Comparison of ENCODE assay signal across 18 cellular contexts in the genomic region with DNA sequence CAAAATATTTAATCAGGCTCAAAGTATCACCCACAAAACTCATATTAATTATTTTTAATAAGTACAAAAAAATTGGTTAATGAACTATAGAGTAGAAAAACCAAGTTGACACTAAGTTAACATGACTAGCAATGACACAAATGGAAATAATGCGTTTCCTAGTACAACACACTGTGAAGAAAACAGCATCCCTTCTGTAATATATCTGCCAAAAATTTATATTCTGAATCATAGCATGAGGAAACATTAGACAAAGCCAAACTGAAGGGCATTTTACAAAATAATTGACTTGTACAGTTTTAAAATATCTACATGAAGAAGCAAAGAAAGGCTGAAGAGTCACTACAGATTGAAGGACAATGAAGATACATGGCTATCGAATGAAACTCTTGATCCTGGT.
DNase-seq lines count a peak whose midpoint lies in the region; ATAC-seq and TF ChIP-seq lines count a peak whose summit lies in the region.
"Had no signal": no experiment of that assay in that cellular context is flagged by ENCODE, and none has a peak within 500 bp of the region (broad histone marks: within the 10 kb centered on the region; RNA-seq: fewer than 3 reads in every experiment).

No MANE protein-coding gene starts in this region.

- H3K4me2 ChIP-seq in GM23248 (ENCODE audit: unreplicated experiment): no peak overlapping the region
- no peak overlapping the region for H3K4me2 ChIP-seq in mesenchymal stem cell (ENCODE audit: low read length, poor library complexity, severe bottlenecking)
- H3K4me2 ChIP-seq: A549, BLaER1 had no signal

- peaks cover 10 to 11% of the 10 kb centered on the region in 2 donors for H3K9me3 Mint-ChIP-seq in natural killer cell

- H3K79me2 ChIP-seq in GM23248 (ENCODE audit: insufficient read depth): no peaks in the 10 kb centered on the region

- no peaks in the 10 kb centered on the region for H3K27me3 Mint-ChIP-seq in natural killer cell (ENCODE audit: low read depth in 2 of 2)
- H3K27me3 Mint-ChIP-seq: B cell; CD4-positive, CD25-positive, alpha-beta regulatory T cell had no signal

- H3K14ac ChIP-seq in mesenchymal stem cell (ENCODE audit: low read length in 2 of 2): no peak overlapping the region

- no peak for ATAC-seq in HG02870 (IDR thresholded peaks at IDR 0.05; ENCODE audit: unreplicated experiment)
- ATAC-seq in GM19035 (IDR thresholded peaks at IDR 0.05; ENCODE audit: unreplicated experiment): no peak
- ATAC-seq in natural killer cell: no peak
- ATAC-seq: A549; CD8-positive, alpha-beta T cell had no signal

- no peaks in the 10 kb centered on the region for H3K4me1 Mint-ChIP-seq in natural killer cell
- H3K4me1 Mint-ChIP-seq: B cell; CD4-positive, CD25-positive, alpha-beta regulatory T cell had no signal

- H3K79me1 ChIP-seq in mesenchymal stem cell (replicated peaks; ENCODE audit: low read length, poor library complexity, severe bottlenecking): no peaks in the 10 kb centered on the region

- H2BK15ac ChIP-seq in mesenchymal stem cell (ENCODE audit: low read depth, poor library complexity, severe bottlenecking): no peak overlapping the region

- H3K4me3 ChIP-seq in GM23248 (no peak overlapping the region), mesenchymal stem cell (ENCODE audit: insufficient read depth in 1 of 2, low read depth in 1 of 2, low read length in 2 of 2) (no peak overlapping the region)
- H3K4me3 ChIP-seq: A549, BLaER1 had no signal

- H3K36me3 ChIP-seq in GM23248 (ENCODE audit: low read depth) (no peaks in the 10 kb centered on the region), mesenchymal stem cell (ENCODE audit: control insufficient read depth in 1 of 2, insufficient read depth in 2 of 2, low read depth in 1 of 2, low read length in 2 of 2) (no peaks in the 10 kb centered on the region)
- H3K36me3 ChIP-seq: BLaER1 had no signal

- no peak overlapping the region for H3K18ac ChIP-seq in mesenchymal stem cell (ENCODE audit: low read depth in 1 of 2, low read length in 2 of 2)

- 36 to 42% methylated on average over 2 of the region's 2 CpGs for WGBS in GM23248 (ENCODE audit: low coverage in 1 of 2, low lambda C conversion rate in 2 of 2, missing lambda C conversion rate in 2 of 2), 2 experiments
- no CpG with 5 or more reads among the region's 2 CpGs for WGBS in mesenchymal stem cell

- H3K27me3 ChIP-seq in GM23248 (replicated peaks; ENCODE audit: insufficient read depth) (no peaks in the 10 kb centered on the region), mesenchymal stem cell (ENCODE audit: control insufficient read depth in 1 of 2, insufficient read depth in 1 of 2, low read length in 2 of 2) (no peaks in the 10 kb centered on the region)
- H3K27me3 ChIP-seq: BLaER1 had no signal

- no peak for TF ChIP-seq CTCF in natural killer cell (IDR thresholded peaks at IDR 0.05)

- no peak overlapping the region for H4K91ac ChIP-seq in mesenchymal stem cell (ENCODE audit: low read length)

- H2AFZ ChIP-seq in GM23248: peak overlapping the region; percentile 57
- no peak overlapping the region for H2AFZ ChIP-seq in mesenchymal stem cell (ENCODE audit: low read depth, low read length)

- H3K9me3 ChIP-seq in GM23248 (ENCODE audit: low read depth) (no peaks in the 10 kb centered on the region), mesenchymal stem cell (ENCODE audit: control insufficient read depth, low read length) (no peaks in the 10 kb centered on the region)
- H3K9me3 ChIP-seq: A549, BLaER1, Caco-2 had no signal

- no peak overlapping the region for H2BK120ac ChIP-seq in mesenchymal stem cell (ENCODE audit: low read depth, low read length)

- H3K4me3 Mint-ChIP-seq in natural killer cell: no peak overlapping the region
- H3K4me3 Mint-ChIP-seq: B cell; CD4-positive, CD25-positive, alpha-beta regulatory T cell; CD8-positive, alpha-beta T cell had no signal

- no peaks in the 10 kb centered on the region for H3F3A ChIP-seq in GM23248 (ENCODE audit: insufficient read depth)

- H3K9ac ChIP-seq in GM23248: no peak overlapping the region
- H3K9ac ChIP-seq in mesenchymal stem cell (ENCODE audit: low read length): peak overlapping the region; percentile 73
- H3K9ac ChIP-seq: BLaER1 had no signal

- H4K8ac ChIP-seq in mesenchymal stem cell (ENCODE audit: low read length): no peak overlapping the region

- no peaks in the 10 kb centered on the region for H4K20me1 ChIP-seq in GM23248 (ENCODE audit: insufficient read depth)
- H4K20me1 ChIP-seq: BLaER1 had no signal

- H2BK5ac ChIP-seq in mesenchymal stem cell (ENCODE audit: low read depth, low read length, poor library complexity, severe bottlenecking): no peak overlapping the region

- intact Hi-C loops in natural killer cell (cut with micrococcal nuclease): no loop called here

- H3K27ac ChIP-seq in GM23248 (no peak overlapping the region), mesenchymal stem cell (ENCODE audit: low read length, poor library complexity, severe bottlenecking) (no peak overlapping the region)
- H3K27ac ChIP-seq: A549, BLaER1, C4-2B had no signal

- no peak overlapping the region for H3K27ac Mint-ChIP-seq in natural killer cell
- H3K27ac Mint-ChIP-seq: B cell; CD4-positive, CD25-positive, alpha-beta regulatory T cell; CD8-positive, alpha-beta T cell had no signal

- no peak overlapping the region for H2BK12ac ChIP-seq in mesenchymal stem cell (ENCODE audit: low read length in 2 of 2)

- no peak overlapping the region for H3K23ac ChIP-seq in mesenchymal stem cell (ENCODE audit: low read length in 2 of 2)

- H3K36me3 Mint-ChIP-seq in natural killer cell: no peaks in the 10 kb centered on the region
- H3K36me3 Mint-ChIP-seq: CD4-positive, CD25-positive, alpha-beta regulatory T cell; CD8-positive, alpha-beta T cell had no signal

- H3K9me2 ChIP-seq in GM23248 (ENCODE audit: insufficient read depth): no peaks in the 10 kb centered on the region

- H3K4me1 ChIP-seq in GM23248 (ENCODE audit: insufficient read depth): peaks cover 6% of the 10 kb centered on the region; the same call in 1 of the 2 replicates
- no peaks in the 10 kb centered on the region for H3K4me1 ChIP-seq in mesenchymal stem cell (ENCODE audit: control insufficient read depth, insufficient read depth, low read depth, low read length)
- H3K4me1 ChIP-seq: A549, BLaER1, Caco-2 had no signal

- no peak overlapping the region for H3K4ac ChIP-seq in mesenchymal stem cell (ENCODE audit: low read depth in 1 of 2, low read length in 2 of 2)

- DNase-seq in GM23248 (peak; percentile 66), fibroblast of gingiva (ENCODE audit: low read depth) (peak; percentile 75), mesenchymal stem cell (no peak), natural killer cell (no peak)
- DNase-seq: 8988T; Caco-2; CD4-positive, CD25-positive, alpha-beta regulatory T cell; CD8-positive, alpha-beta T cell; DMS153; DND-41; H7; HCEC 1CT had no signal

- H2AK5ac ChIP-seq in mesenchymal stem cell (ENCODE audit: low read length, severe bottlenecking): no peak overlapping the region

- in situ Hi-C loops in GM23248 (cut with MboI): no loop called here

Comparison
In these comparisons a context has a peak if more than half of its experiments do, and no peak if none do; other contexts are left out.
1. DNase-seq: peak in GM23248 (single experiment) and fibroblast of gingiva (single experiment); none in mesenchymal stem cell (single experiment) and natural killer cell (single experiment).